ENCODE assay signal across 22 cellular contexts in the genomic region with DNA sequence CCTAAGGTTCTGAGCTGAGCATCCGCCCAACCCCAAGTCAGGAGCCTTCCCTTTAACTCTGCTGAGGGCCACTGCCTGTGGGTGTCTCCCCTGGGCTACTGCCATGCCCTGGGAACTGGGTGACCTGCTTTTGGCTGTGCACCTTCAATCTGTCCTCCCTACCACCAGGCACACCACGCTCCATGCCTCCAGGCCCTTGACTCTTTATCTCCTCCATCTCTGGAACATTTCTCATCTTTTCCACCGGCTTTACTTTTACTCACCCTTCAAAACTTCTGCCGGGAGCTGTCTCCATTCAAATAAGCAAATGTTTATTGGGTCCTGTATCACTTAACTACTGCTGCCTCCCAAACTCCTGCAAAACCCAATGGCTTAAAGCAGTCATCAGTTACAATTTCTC.
DNase-seq lines count a peak whose midpoint lies in the region; ATAC-seq and TF ChIP-seq lines count a peak whose summit lies in the region.
"Had no signal": no experiment of that assay in that cellular context is flagged by ENCODE, and none has a peak within 500 bp of the region (broad histone marks: within the 10 kb centered on the region; RNA-seq: fewer than 3 reads in every experiment).

No MANE protein-coding gene starts in this region.

- TF ChIP-seq CTCF in parathyroid adenoma (IDR thresholded peaks at IDR 0.05) = no peak

- H3K27ac ChIP-seq in parathyroid adenoma = no peak overlapping the region
- H3K27ac ChIP-seq: 22Rv1; A549; BLaER1 treated with 17β-estradiol and CSF1 and Interleukin-3, amounts not matched to agents 10 nM and 100 nM had no signal

- no peaks in the 10 kb centered on the region for H3K27me3 ChIP-seq in parathyroid adenoma (ENCODE audit: control insufficient read depth, insufficient read depth, low read length)
- H3K27me3 ChIP-seq: BE2C; BLaER1 treated with 17β-estradiol and CSF1 and Interleukin-3, amounts not matched to agents 10 nM and 100 nM had no signal

- H3K4me1 ChIP-seq in parathyroid adenoma = peaks cover 4% of the 10 kb centered on the region
- H3K4me1 ChIP-seq: A549, BE2C had no signal

- peak overlapping the region; percentile 16 for H2AFZ ChIP-seq in parathyroid adenoma
- H2AFZ ChIP-seq: GM23338 had no signal

- no peak overlapping the region for H3K9ac ChIP-seq in parathyroid adenoma
- H3K9ac ChIP-seq: BLaER1 treated with 17β-estradiol and CSF1 and Interleukin-3, amounts not matched to agents 10 nM and 100 nM had no signal

- no peaks in the 10 kb centered on the region for H3K36me3 ChIP-seq in parathyroid adenoma (ENCODE audit: control insufficient read depth, insufficient read depth, low read length)
- H3K36me3 ChIP-seq: BE2C; BLaER1 treated with 17β-estradiol and CSF1 and Interleukin-3, amounts not matched to agents 10 nM and 100 nM; HAP-1 had no signal

- no peaks in the 10 kb centered on the region for H3K9me3 ChIP-seq in parathyroid adenoma (ENCODE audit: control insufficient read depth, low read length)
- H3K9me3 ChIP-seq: A549, BE2C, HAP-1 had no signal

- H3K4me2 ChIP-seq in parathyroid adenoma (ENCODE audit: low read length) = no peak overlapping the region
- H3K4me2 ChIP-seq: A549, GM23338 had no signal

- DNase-seq in EH (ENCODE audit: low read depth) = peak; percentile 39
- peak; percentile 90 for DNase-seq in M059J (ENCODE audit: low read depth)
- DNase-seq in left lobe of liver (ENCODE audit: low spot score) = no peak
- no peak for DNase-seq in stimulated activated CD4-positive, alpha-beta T cell treated with anti-CD3 and anti-CD28 coated beads, Interleukin-12 subunit alpha, Interleukin-12 subunit beta, amount 100 ng/mL, for 4 hours
- no peak for DNase-seq in NCI-H2196 (lab: John Stamatoyannopoulos, UW; ENCODE audit: unreplicated experiment)
- DNase-seq in SK-N-DZ (ENCODE audit: low spot score) = no peak
- DNase-seq: ACHN; AML-193; BE2C; CD4-positive, alpha-beta T cell; CD8-positive, alpha-beta memory T cell; DMS 273 treated with DMSO at 0.1 percent for 48 hours; DMS79 treated with DMSO at 0.1 percent for 48 hours; GDM1 had no signal

- no peaks in the 10 kb centered on the region for H3K79me2 ChIP-seq in parathyroid adenoma

- no peak overlapping the region for H3K4me3 ChIP-seq in parathyroid adenoma (ENCODE audit: low read depth, low read length)
- H3K4me3 ChIP-seq: A549; BLaER1 treated with 17β-estradiol and CSF1 and Interleukin-3, amounts not matched to agents 10 nM and 100 nM; GM12878; GM23338; HAP-1 had no signal

- ATAC-seq in left lobe of liver (peak; percentile 12), GM21526 (IDR thresholded peaks at IDR 0.05; ENCODE audit: low FRiP score, unreplicated experiment) (no peak)
- ATAC-seq: A549, GM12878, GM23338 had no signal

Comparison
In these comparisons a context has a peak if more than half of its experiments do, and no peak if none do; other contexts are left out.
1. DNase-seq: peak in EH (single experiment) and M059J (single experiment); none in left lobe of liver (single experiment), stimulated activated CD4-positive, alpha-beta T cell treated with anti-CD3 and anti-CD28 coated beads, Interleukin-12 subunit alpha, Interleukin-12 subunit beta, amount 100 ng/mL, for 4 hours (single experiment), NCI-H2196 (single experiment) and SK-N-DZ (single experiment).